8 cellular contexts compared by ENCODE assay signal in genomic region chr22:33996824-33997223, GRCh38.
"Had no signal": no experiment of that assay in that cellular context is flagged by ENCODE, and none has a peak within 500 bp of the region (broad histone marks: within the 10 kb centered on the region; RNA-seq: fewer than 3 reads in every experiment).

No MANE protein-coding gene starts in this region.

- ATAC-seq: GM12878 had no signal

- DNase-seq: GDM1, GF-D8 had no signal

- FAIRE-seq: G401.6, GM12878, GM12891, GM12892, GM18507, GM19239 had no signal

- H3K4me3 ChIP-seq: GM12878 had no signal
